ENCODE assay signal across 11 cellular contexts in the genomic region with DNA sequence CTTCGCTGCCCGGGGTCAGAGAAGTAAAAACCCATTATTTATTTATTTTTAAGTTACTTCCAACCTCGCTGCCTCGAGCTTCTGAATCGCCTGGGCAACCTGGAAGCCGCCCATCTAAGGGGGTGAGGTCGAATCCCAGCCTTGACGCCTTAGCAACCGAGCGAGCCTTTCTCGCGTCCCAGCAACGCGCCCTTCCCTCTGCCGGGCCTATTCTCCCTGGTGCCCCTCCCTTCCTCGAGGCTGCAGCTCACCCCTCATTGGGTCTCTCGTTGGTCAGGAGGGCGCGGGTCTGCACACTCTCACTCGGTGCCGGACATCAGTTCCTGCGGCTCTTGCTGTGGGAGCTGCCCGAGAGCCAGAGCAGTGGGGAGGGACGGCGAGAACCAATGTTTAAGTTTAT. TPM values are rescaled to one million over a fixed set of nuclear protein-coding genes. Genes with fewer than 3 reads are reported as not detected.
DNase-seq lines count a peak whose midpoint lies in the region; ATAC-seq and TF ChIP-seq lines count a peak whose summit lies in the region.
"Had no signal": no experiment of that assay in that cellular context is flagged by ENCODE, and none has a peak within 500 bp of the region (broad histone marks: within the 10 kb centered on the region; RNA-seq: fewer than 3 reads in every experiment).

A gene (plus strand): TSS at position 302 of the 400 bp plus-strand sequence. CDS start 277 bp downstream, outside the sequence.

- H4K20me1 ChIP-seq in smooth muscle cell (ENCODE audit: low read depth), result no peaks in the 10 kb centered on the region
- no peaks in the 10 kb centered on the region for H4K20me1 ChIP-seq in PC-9 (ENCODE audit: insufficient read depth)
- H4K20me1 ChIP-seq in Karpas-422 (ENCODE audit: insufficient read depth, low read depth, low read length), result no peaks in the 10 kb centered on the region

- POLR2A ChIA-PET in PC-9 (lab: Charles Lee; ENCODE audit: unreplicated experiment), result interaction anchor here (0.7 kb wide), 1 partner anchor 14 kb away, joined by 3 read pairs; no protein-coding TSS in a partner anchor

- BruUV-seq in PC-9 (replicated peaks; lab: Mats Ljungman, UMichigan), result no TSS peak

- H3K27me3 Mint-ChIP-seq in endodermal cell (ENCODE audit: insufficient read depth), result peaks cover 9% of the 10 kb centered on the region

- peak within 1 kb of the TSS; percentile 51 for H3K4me3 Mint-ChIP-seq in endodermal cell

- no peak for ATAC-seq in omental fat pad (ENCODE audit: low FRiP score)

- peak within 1 kb of the TSS; percentile 46 for H3K4me3 ChIP-seq in HUES6 (ENCODE audit: low read depth, low read length)
- H3K4me3 ChIP-seq in endodermal cell (ENCODE audit: low read length), result peak within 1 kb of the TSS; percentile 41
- peak within 1 kb of the TSS; percentile 18 for H3K4me3 ChIP-seq in kidney epithelial cell (ENCODE audit: low read depth, low read length)
- H3K4me3 ChIP-seq in smooth muscle cell, result peak within 1 kb of the TSS; percentile 11
- H3K4me3 ChIP-seq in PC-9, result no peak within 1 kb of the TSS
- no peak within 1 kb of the TSS for H3K4me3 ChIP-seq in Karpas-422 (ENCODE audit: low read length)
- H3K4me3 ChIP-seq: skin epidermis had no signal

- H3K9me3 ChIP-seq in HUES6 (ENCODE audit: control insufficient read depth, insufficient read depth, low read depth, low read length) (peaks cover 11% of the 10 kb centered on the region), endodermal cell (ENCODE audit: control insufficient read depth, low read length) (peaks cover 33% of the 10 kb centered on the region), smooth muscle cell (replicated peaks; ENCODE audit: low read depth) (no peaks in the 10 kb centered on the region), PC-9 (ENCODE audit: insufficient read depth, low read depth) (peaks cover 29% of the 10 kb centered on the region), Karpas-422 (ENCODE audit: low read length) (peaks cover 2% of the 10 kb centered on the region; the same call in 1 of the 2 replicates)

- H3K9me2 ChIP-seq in PC-9 (ENCODE audit: insufficient read depth) (no peaks in the 10 kb centered on the region), Karpas-422 (replicated peaks; ENCODE audit: insufficient read depth, low read length) (no peaks in the 10 kb centered on the region)

- H3K9me3 Mint-ChIP-seq in endodermal cell, result peaks cover 23% of the 10 kb centered on the region

- H2AFZ ChIP-seq in smooth muscle cell (ENCODE audit: low read depth), result no peak within 1 kb of the TSS
- no peak within 1 kb of the TSS for H2AFZ ChIP-seq in PC-9
- H2AFZ ChIP-seq in Karpas-422 (ENCODE audit: low read length), result no peak within 1 kb of the TSS

- H3K4me1 Mint-ChIP-seq in endodermal cell, result peaks cover 15% of the 10 kb centered on the region

- H3K36me3 ChIP-seq in HUES6 (ENCODE audit: control insufficient read depth, insufficient read depth, low read length) (no peaks in the 10 kb centered on the region), endodermal cell (ENCODE audit: control insufficient read depth, insufficient read depth, low read length) (no peaks in the 10 kb centered on the region), kidney epithelial cell (ENCODE audit: control insufficient read depth, insufficient read depth, low read length) (no peaks in the 10 kb centered on the region), smooth muscle cell (ENCODE audit: low read depth) (no peaks in the 10 kb centered on the region), PC-9 (ENCODE audit: low read depth) (no peaks in the 10 kb centered on the region), Karpas-422 (ENCODE audit: insufficient read depth, low read length) (no peaks in the 10 kb centered on the region)

- H3K4me2 ChIP-seq in smooth muscle cell (peak within 1 kb of the TSS; percentile 62), PC-9 (no peak within 1 kb of the TSS), Karpas-422 (ENCODE audit: low read depth, low read length, poor library complexity, severe bottlenecking) (no peak within 1 kb of the TSS)

- H3K36me3 Mint-ChIP-seq in endodermal cell (ENCODE audit: low read depth), result no peaks in the 10 kb centered on the region

- no peak within 1 kb of the TSS for H3K27ac ChIP-seq in HUES6 (ENCODE audit: low read depth, low read length)
- H3K27ac ChIP-seq in endodermal cell (ENCODE audit: low read depth, low read length), result peak within 1 kb of the TSS; percentile 54
- H3K27ac ChIP-seq in smooth muscle cell (ENCODE audit: low read depth), result no peak within 1 kb of the TSS
- no peak within 1 kb of the TSS for H3K27ac ChIP-seq in PC-9
- no peak within 1 kb of the TSS for H3K27ac ChIP-seq in Karpas-422 (ENCODE audit: low read length)
- H3K27ac ChIP-seq: skin epidermis had no signal

- H3K79me2 ChIP-seq in smooth muscle cell (ENCODE audit: low read depth), result no peaks in the 10 kb centered on the region
- no peaks in the 10 kb centered on the region for H3K79me2 ChIP-seq in PC-9 (ENCODE audit: low read depth)
- H3K79me2 ChIP-seq in Karpas-422 (ENCODE audit: low read length), result no peaks in the 10 kb centered on the region

- DNase-seq in endodermal cell, result peak; percentile 90
- no peak for DNase-seq in kidney epithelial cell (ENCODE audit: low read depth)
- DNase-seq in smooth muscle cell (lab: John Stamatoyannopoulos, UW; ENCODE audit: unreplicated experiment), result no peak
- no peak for DNase-seq in PC-9
- no peak for DNase-seq in Karpas-422
- DNase-seq in omental fat pad (ENCODE audit: low spot score), result no peak
- DNase-seq in DMS114 treated with DMSO at 0.1 percent for 48 hours (lab: John Stamatoyannopoulos, UW; ENCODE audit: unreplicated experiment), result no peak
- DNase-seq: activated gamma-delta T cell treated with Interleukin-2 at 50 U/mL for 16 hours, NCI-H226 had no signal

- intact Hi-C loops in PC-9 (cut with micrococcal nuclease; ENCODE audit: unreplicated experiment), result no loop called here

- TF ChIP-seq CTCF in endodermal cell (conservative IDR thresholded peaks at IDR 0.05) (no peak), kidney epithelial cell (IDR thresholded peaks at IDR 0.05; ENCODE audit: insufficient read depth, low read length, poor library complexity, severe bottlenecking) (no peak), smooth muscle cell (IDR thresholded peaks at IDR 0.05; ENCODE audit: borderline replicate concordance, insufficient read depth, poor library complexity, severe bottlenecking) (no peak), PC-9 (conservative IDR thresholded peaks at IDR 0.05) (no peak), omental fat pad (IDR thresholded peaks at IDR 0.05) (no peak)

- H3F3A ChIP-seq in smooth muscle cell (ENCODE audit: low read depth), result peaks cover 8% of the 10 kb centered on the region
- 0 out of 2 replicates have a peak, but pooled peaks cover 8% of the 10 kb centered on the region for H3F3A ChIP-seq in PC-9 (ENCODE audit: insufficient read depth, low read depth)

- no peaks in the 10 kb centered on the region for H3K27me3 ChIP-seq in HUES6 (ENCODE audit: control insufficient read depth, insufficient read depth, low read length)
- no peaks in the 10 kb centered on the region for H3K27me3 ChIP-seq in endodermal cell (ENCODE audit: control insufficient read depth, insufficient read depth, low read length, poor library complexity, severe bottlenecking)
- no peaks in the 10 kb centered on the region for H3K27me3 ChIP-seq in kidney epithelial cell (ENCODE audit: control insufficient read depth, insufficient read depth, low read length)
- no peaks in the 10 kb centered on the region for H3K27me3 ChIP-seq in smooth muscle cell (ENCODE audit: low read depth)
- no peaks in the 10 kb centered on the region for H3K27me3 ChIP-seq in PC-9 (ENCODE audit: insufficient read depth, low read depth)
- no peaks in the 10 kb centered on the region for H3K27me3 ChIP-seq in Karpas-422 (ENCODE audit: low read length)

- H3K9ac ChIP-seq in HUES6 (ENCODE audit: low read length) (no peak within 1 kb of the TSS), endodermal cell (ENCODE audit: extremely low read depth, low read length, poor library complexity, severe bottlenecking) (no peak within 1 kb of the TSS), smooth muscle cell (ENCODE audit: low read depth) (no peak within 1 kb of the TSS), Karpas-422 (ENCODE audit: low read length) (no peak within 1 kb of the TSS)

- H3K27ac Mint-ChIP-seq in endodermal cell, result no peak within 1 kb of the TSS

- WGBS in endodermal cell (ENCODE audit: insufficient coverage in 1 of 2, insufficient read length in 1 of 2), 2 experiments, result 45 to 47% methylated on average over 9 to 25 of the region's 25 CpGs
- WGBS in smooth muscle cell (ENCODE audit: low lambda C conversion rate), result 21% methylated on average over 25 of the region's 25 CpGs

- no peaks in the 10 kb centered on the region for H3K4me1 ChIP-seq in HUES6 (ENCODE audit: control insufficient read depth, insufficient read depth, low read length)
- H3K4me1 ChIP-seq in endodermal cell (ENCODE audit: control insufficient read depth, insufficient read depth, low read length), result no peaks in the 10 kb centered on the region
- no peaks in the 10 kb centered on the region for H3K4me1 ChIP-seq in smooth muscle cell (ENCODE audit: low read depth)
- H3K4me1 ChIP-seq in PC-9 (replicated peaks; ENCODE audit: insufficient read depth), result peaks cover 14% of the 10 kb centered on the region
- H3K4me1 ChIP-seq in Karpas-422 (ENCODE audit: low read length), result no peaks in the 10 kb centered on the region

- CTCF ChIA-PET in PC-9 (lab: Charles Lee), result no interaction called here

RNA-seq across cellular contexts. Expression of the gene that starts here (rescaled TPM):
- total RNA-seq in endodermal cell (10 to 100 TPM; 33.3 to 34.0 TPM), kidney epithelial cell (not detected in 2 replicates), smooth muscle cell (6.5 and 9.8 TPM in 2 replicates), PC-9 (2021) (0.65 and 1.1 TPM in 2 replicates), omental fat pad (1 to 10 TPM in 2 of 4 donors, not detected in 2; 1.4 to 1.6 TPM)
- polyA plus RNA-seq in endodermal cell (2013, experiment 1 of 2), result 8.6 TPM
- polyA plus RNA-seq in endodermal cell (2013, experiment 2 of 2), result 11.5 TPM
- 4.3 and 4.8 TPM in 2 replicates for polyA plus RNA-seq in smooth muscle cell
- total RNA-seq in Karpas-422 (2014; rRNA removed; shearing (Covaris generic); ENCODE audit: low replicate concordance), result 1.2 and 1.6 TPM in 2 replicates

Comparison
In these comparisons a context has a peak if more than half of its experiments do, and no peak if none do; other contexts are left out.
1. H3K4me3 ChIP-seq: peak in HUES6 (single experiment), endodermal cell (single experiment), kidney epithelial cell (single experiment) and smooth muscle cell (single experiment); none in PC-9 (single experiment) and Karpas-422 (single experiment).